ENCODE assay signal across 1 cellular context in the genomic region with DNA sequence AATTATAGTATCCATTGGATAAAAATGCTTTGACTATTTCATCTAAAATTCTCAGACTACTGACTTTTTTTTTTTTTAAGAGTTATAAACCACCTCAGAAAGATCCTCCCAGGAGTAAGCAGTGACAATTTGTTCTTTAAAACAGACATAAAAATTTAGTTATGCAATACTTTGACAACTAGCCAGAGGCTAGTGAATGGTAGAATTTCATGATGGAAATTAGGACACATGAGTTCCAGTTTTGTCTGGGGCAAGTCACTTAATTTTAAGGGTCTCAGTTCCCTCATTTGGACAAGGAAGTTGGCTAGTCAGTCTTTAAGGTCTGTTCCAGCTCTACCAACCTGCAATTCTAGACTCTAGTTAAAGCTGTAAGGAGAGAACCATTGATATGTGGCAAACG.
A peak's percentile ranks its signal among the peaks of the same experiment; 100 is the strongest.
TF ChIP-seq lines count a peak whose summit lies in the region.

No MANE protein-coding gene starts in this region.

TF ChIP-seq in IMR-90, 13 proteins besides CTCF, POLR2A, EP300 and RAD21:
- peak; percentile 54 for TF ChIP-seq CEBPB (IDR thresholded peaks at IDR 0.05; ENCODE audit: low read depth, low read length)
- TF ChIP-seq ELK1 (IDR thresholded peaks at IDR 0.05; ENCODE audit: borderline replicate concordance, low read depth, low read length): no peak
